1 cellular context compared by ENCODE assay signal in genomic region chr1:89822109-89822962, GRCh38.
TF ChIP-seq lines count a peak whose summit lies in the region.

No MANE protein-coding gene starts in this region.

TF ChIP-seq in K562, 482 proteins besides CTCF, POLR2A, EP300 and RAD21 (continued from another document and continues in another):
- no peak for TF ChIP-seq ZNF518B (CRISPR knock-in tag; IDR thresholded peaks at IDR 0.05)
- TF ChIP-seq PHB (CRISPR knock-in tag; IDR thresholded peaks at IDR 0.05) = no peak
- no peak for TF ChIP-seq ZNF512 (tag; IDR thresholded peaks at IDR 0.05)
- no peak for TF ChIP-seq RBM39 (optimal IDR thresholded peaks at IDR 0.05; ENCODE audit: low read depth, low read length)
- TF ChIP-seq RBFOX2 (IDR thresholded peaks at IDR 0.05; ENCODE audit: low read depth, low read length) = no peak
- TF ChIP-seq FOXA3 (CRISPR knock-in tag; conservative IDR thresholded peaks at IDR 0.05 in 1 of 2, IDR thresholded peaks at IDR 0.05 in 1 of 2) = no peak
- TF ChIP-seq FOXJ2 (tag; IDR thresholded peaks at IDR 0.05) = peak; percentile 41; the same call in 1 of the 2 replicates
- TF ChIP-seq E2F3 (CRISPR knock-in tag; IDR thresholded peaks at IDR 0.05) = no peak
- TF ChIP-seq SIN3B (IDR thresholded peaks at IDR 0.05; ENCODE audit: low read depth) = 0 out of 2 replicates have a peak, but pooled peaks have one; percentile 7
- no peak; the same call in 1 of the 2 replicates for TF ChIP-seq MYC (IDR thresholded peaks at IDR 0.05; ENCODE audit: low read depth, low read length)
- no peak for TF ChIP-seq MYC (CRISPR knock-in tag; IDR thresholded peaks at IDR 0.05; ENCODE audit: borderline replicate concordance, low read depth)
- TF ChIP-seq FOXP4 (CRISPR knock-in tag; IDR thresholded peaks at IDR 0.05; ENCODE audit: borderline replicate concordance) = no peak
- no peak for TF ChIP-seq HMBOX1 (IDR thresholded peaks at IDR 0.05)
- TF ChIP-seq STAT5B (CRISPR knock-in tag; IDR thresholded peaks at IDR 0.05) = no peak
- TF ChIP-seq ZNF507 (tag; conservative IDR thresholded peaks at IDR 0.05) = no peak
- TF ChIP-seq ARHGAP35 (IDR thresholded peaks at IDR 0.05; ENCODE audit: partially characterized antibody) = no peak
- TF ChIP-seq FOXP1 (CRISPR knock-in tag; IDR thresholded peaks at IDR 0.05) = no peak
- TF ChIP-seq GTF2F1 (IDR thresholded peaks at IDR 0.05; ENCODE audit: low read depth, low read length) = no peak
- no peak for TF ChIP-seq CBFA2T2 (conservative IDR thresholded peaks at IDR 0.05)
- no peak for TF ChIP-seq ZHX1 (conservative IDR thresholded peaks at IDR 0.05; ENCODE audit: low read length)
- TF ChIP-seq TRIM24 (IDR thresholded peaks at IDR 0.05) = no peak
- TF ChIP-seq ZKSCAN3 (CRISPR knock-in tag; IDR thresholded peaks at IDR 0.05) = no peak
- no peak for TF ChIP-seq TFAM (CRISPR knock-in tag; conservative IDR thresholded peaks at IDR 0.05)
- no peak for TF ChIP-seq NCOR1 (IDR thresholded peaks at IDR 0.05)
- no peak for TF ChIP-seq NFATC3 (IDR thresholded peaks at IDR 0.05)
- no peak for TF ChIP-seq CCAR2 (IDR thresholded peaks at IDR 0.05; ENCODE audit: low read depth, low read length)
- no peak for TF ChIP-seq SIX5 (IDR thresholded peaks at IDR 0.05; ENCODE audit: borderline replicate concordance in 1 of 2, insufficient read depth in 1 of 2, low read depth in 1 of 2, low read length in 2 of 2)
- TF ChIP-seq POLR2G (IDR thresholded peaks at IDR 0.05; ENCODE audit: low read depth, low read length) = no peak
- TF ChIP-seq MAZ (CRISPR knock-in tag; conservative IDR thresholded peaks at IDR 0.05 in 1 of 2, IDR thresholded peaks at IDR 0.05 in 1 of 2) = no peak
- no peak for TF ChIP-seq HOXB6 (CRISPR knock-in tag; IDR thresholded peaks at IDR 0.05; ENCODE audit: borderline replicate concordance)
- TF ChIP-seq CTBP1 (IDR thresholded peaks at IDR 0.05; ENCODE audit: borderline replicate concordance) = no peak
- no peak for TF ChIP-seq ZNF143 (CRISPR knock-in tag; IDR thresholded peaks at IDR 0.05)
- no peak for TF ChIP-seq KDM2B (CRISPR knock-in tag; IDR thresholded peaks at IDR 0.05)
- no peak for TF ChIP-seq MEIS2 (IDR thresholded peaks at IDR 0.05; ENCODE audit: partially characterized antibody)
- no peak for TF ChIP-seq ZNF699 (CRISPR knock-in tag; IDR thresholded peaks at IDR 0.05; ENCODE audit: insufficient replicate concordance)
- TF ChIP-seq CEBPG (CRISPR knock-in tag; IDR thresholded peaks at IDR 0.05) = no peak
- TF ChIP-seq CEBPG (tag; conservative IDR thresholded peaks at IDR 0.05 in 1 of 2, IDR thresholded peaks at IDR 0.05 in 1 of 2) = no peak
- no peak for TF ChIP-seq NEUROD1 (IDR thresholded peaks at IDR 0.05; ENCODE audit: borderline replicate concordance, low read depth, low read length, partially characterized antibody)
- no peak for TF ChIP-seq ETS1 (conservative IDR thresholded peaks at IDR 0.05; ENCODE audit: control insufficient read depth, low read depth, low read length)
- no peak; the same call in 1 of the 2 replicates for TF ChIP-seq SMAD4 (CRISPR knock-in tag; conservative IDR thresholded peaks at IDR 0.05)
- no peak for TF ChIP-seq COPS2 (conservative IDR thresholded peaks at IDR 0.05)
- no peak for TF ChIP-seq CHD2 (IDR thresholded peaks at IDR 0.05; ENCODE audit: low read depth, low read length)
- no peak for TF ChIP-seq ZNF197 (CRISPR knock-in tag; IDR thresholded peaks at IDR 0.05; ENCODE audit: low read depth)
- no peak for TF ChIP-seq RNF2 (IDR thresholded peaks at IDR 0.05)
- no peak for TF ChIP-seq TAF15 (IDR thresholded peaks at IDR 0.05; ENCODE audit: low read depth, low read length)
- TF ChIP-seq KDM4B (IDR thresholded peaks at IDR 0.05; ENCODE audit: borderline replicate concordance in 2 of 2, low read depth in 1 of 2) = no peak
- TF ChIP-seq MTF1 (CRISPR knock-in tag; IDR thresholded peaks at IDR 0.05; ENCODE audit: borderline replicate concordance) = no peak
- no peak for TF ChIP-seq ZNF395 (CRISPR knock-in tag; IDR thresholded peaks at IDR 0.05)
- TF ChIP-seq ARID4B (CRISPR knock-in tag; IDR thresholded peaks at IDR 0.05) = no peak
